Comparison of ENCODE assay signal across 1 cellular context in genomic region chr19:18396471-18397241, GRCh38.
TF ChIP-seq lines count a peak whose summit lies in the region.

No MANE protein-coding gene starts in this region.

TF ChIP-seq in HepG2, 621 proteins besides CTCF, POLR2A, EP300 and RAD21 (continued from another document and continues in another):
- TF ChIP-seq ZNF281 (CRISPR knock-in tag; IDR thresholded peaks at IDR 0.05; ENCODE audit: borderline replicate concordance) (no peak), CBX1 (IDR thresholded peaks at IDR 0.05; ENCODE audit: low read depth) (no peak), MTA3 (CRISPR knock-in tag; IDR thresholded peaks at IDR 0.05) (no peak), POGZ (CRISPR knock-in tag; IDR thresholded peaks at IDR 0.05) (no peak), ZNF510 (CRISPR knock-in tag; IDR thresholded peaks at IDR 0.05; ENCODE audit: low read depth) (no peak), RARG (CRISPR knock-in tag; IDR thresholded peaks at IDR 0.05; ENCODE audit: low read depth) (no peak), CREM (IDR thresholded peaks at IDR 0.05) (no peak), CREM (CRISPR knock-in tag; IDR thresholded peaks at IDR 0.05) (no peak), GABPA (IDR thresholded peaks at IDR 0.05; ENCODE audit: low read depth, low read length) (no peak), GABPA (CRISPR knock-in tag; IDR thresholded peaks at IDR 0.05; ENCODE audit: low read depth) (no peak), HOXA7 (CRISPR knock-in tag; IDR thresholded peaks at IDR 0.05) (no peak), ATM (IDR thresholded peaks at IDR 0.05; ENCODE audit: borderline replicate concordance) (no peak), NAIF1 (CRISPR knock-in tag; IDR thresholded peaks at IDR 0.05; ENCODE audit: borderline replicate concordance) (no peak; the same call in 1 of the 2 replicates), ZFAT (CRISPR knock-in tag; conservative IDR thresholded peaks at IDR 0.05) (no peak), ELF1 (CRISPR knock-in tag; IDR thresholded peaks at IDR 0.05) (no peak), RARA (CRISPR knock-in tag; IDR thresholded peaks at IDR 0.05) (peak; percentile 90), SOX13 (IDR thresholded peaks at IDR 0.05) (no peak), SOX13 (CRISPR knock-in tag; conservative IDR thresholded peaks at IDR 0.05 in 1 of 2, IDR thresholded peaks at IDR 0.05 in 1 of 2) (peak in 1 of 2 experiments; percentile 21; a peak in 1 of 4 replicates), NKX3-1 (CRISPR knock-in tag; IDR thresholded peaks at IDR 0.05) (no peak), ARHGAP35 (CRISPR knock-in tag; IDR thresholded peaks at IDR 0.05; ENCODE audit: borderline replicate concordance) (0 out of 2 replicates have a peak, but pooled peaks have one; percentile 38), ZNF780A (CRISPR knock-in tag; IDR thresholded peaks at IDR 0.05) (no peak), FLYWCH1 (CRISPR knock-in tag; IDR thresholded peaks at IDR 0.05) (0 out of 2 replicates have a peak, but pooled peaks have one; percentile 45), HOXA5 (CRISPR knock-in tag; IDR thresholded peaks at IDR 0.05) (no peak), MLLT10 (CRISPR knock-in tag; IDR thresholded peaks at IDR 0.05) (no peak), FOXK1 (CRISPR knock-in tag; IDR thresholded peaks at IDR 0.05; ENCODE audit: borderline replicate concordance, low read depth) (no peak), ZNF761 (CRISPR knock-in tag; conservative IDR thresholded peaks at IDR 0.05) (no peak), MIER2 (CRISPR knock-in tag; IDR thresholded peaks at IDR 0.05) (no peak), ZNF737 (CRISPR knock-in tag; IDR thresholded peaks at IDR 0.05; ENCODE audit: borderline replicate concordance) (no peak), ZNF773 (CRISPR knock-in tag; IDR thresholded peaks at IDR 0.05; ENCODE audit: borderline replicate concordance) (peak; percentile 13; the same call in 1 of the 2 replicates), TGIF2 (CRISPR knock-in tag; IDR thresholded peaks at IDR 0.05) (no peak), ZNF225 (CRISPR knock-in tag; IDR thresholded peaks at IDR 0.05) (no peak)
- TF ChIP-seq, protein P1, sequence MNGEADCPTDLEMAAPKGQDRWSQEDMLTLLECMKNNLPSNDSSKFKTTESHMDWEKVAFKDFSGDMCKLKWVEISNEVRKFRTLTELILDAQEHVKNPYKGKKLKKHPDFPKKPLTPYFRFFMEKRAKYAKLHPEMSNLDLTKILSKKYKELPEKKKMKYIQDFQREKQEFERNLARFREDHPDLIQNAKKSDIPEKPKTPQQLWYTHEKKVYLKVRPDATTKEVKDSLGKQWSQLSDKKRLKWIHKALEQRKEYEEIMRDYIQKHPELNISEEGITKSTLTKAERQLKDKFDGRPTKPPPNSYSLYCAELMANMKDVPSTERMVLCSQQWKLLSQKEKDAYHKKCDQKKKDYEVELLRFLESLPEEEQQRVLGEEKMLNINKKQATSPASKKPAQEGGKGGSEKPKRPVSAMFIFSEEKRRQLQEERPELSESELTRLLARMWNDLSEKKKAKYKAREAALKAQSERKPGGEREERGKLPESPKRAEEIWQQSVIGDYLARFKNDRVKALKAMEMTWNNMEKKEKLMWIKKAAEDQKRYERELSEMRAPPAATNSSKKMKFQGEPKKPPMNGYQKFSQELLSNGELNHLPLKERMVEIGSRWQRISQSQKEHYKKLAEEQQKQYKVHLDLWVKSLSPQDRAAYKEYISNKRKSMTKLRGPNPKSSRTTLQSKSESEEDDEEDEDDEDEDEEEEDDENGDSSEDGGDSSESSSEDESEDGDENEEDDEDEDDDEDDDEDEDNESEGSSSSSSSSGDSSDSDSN (CRISPR knock-in tag; IDR thresholded peaks at IDR 0.05): peak; percentile 54
- TF ChIP-seq, protein P2, sequence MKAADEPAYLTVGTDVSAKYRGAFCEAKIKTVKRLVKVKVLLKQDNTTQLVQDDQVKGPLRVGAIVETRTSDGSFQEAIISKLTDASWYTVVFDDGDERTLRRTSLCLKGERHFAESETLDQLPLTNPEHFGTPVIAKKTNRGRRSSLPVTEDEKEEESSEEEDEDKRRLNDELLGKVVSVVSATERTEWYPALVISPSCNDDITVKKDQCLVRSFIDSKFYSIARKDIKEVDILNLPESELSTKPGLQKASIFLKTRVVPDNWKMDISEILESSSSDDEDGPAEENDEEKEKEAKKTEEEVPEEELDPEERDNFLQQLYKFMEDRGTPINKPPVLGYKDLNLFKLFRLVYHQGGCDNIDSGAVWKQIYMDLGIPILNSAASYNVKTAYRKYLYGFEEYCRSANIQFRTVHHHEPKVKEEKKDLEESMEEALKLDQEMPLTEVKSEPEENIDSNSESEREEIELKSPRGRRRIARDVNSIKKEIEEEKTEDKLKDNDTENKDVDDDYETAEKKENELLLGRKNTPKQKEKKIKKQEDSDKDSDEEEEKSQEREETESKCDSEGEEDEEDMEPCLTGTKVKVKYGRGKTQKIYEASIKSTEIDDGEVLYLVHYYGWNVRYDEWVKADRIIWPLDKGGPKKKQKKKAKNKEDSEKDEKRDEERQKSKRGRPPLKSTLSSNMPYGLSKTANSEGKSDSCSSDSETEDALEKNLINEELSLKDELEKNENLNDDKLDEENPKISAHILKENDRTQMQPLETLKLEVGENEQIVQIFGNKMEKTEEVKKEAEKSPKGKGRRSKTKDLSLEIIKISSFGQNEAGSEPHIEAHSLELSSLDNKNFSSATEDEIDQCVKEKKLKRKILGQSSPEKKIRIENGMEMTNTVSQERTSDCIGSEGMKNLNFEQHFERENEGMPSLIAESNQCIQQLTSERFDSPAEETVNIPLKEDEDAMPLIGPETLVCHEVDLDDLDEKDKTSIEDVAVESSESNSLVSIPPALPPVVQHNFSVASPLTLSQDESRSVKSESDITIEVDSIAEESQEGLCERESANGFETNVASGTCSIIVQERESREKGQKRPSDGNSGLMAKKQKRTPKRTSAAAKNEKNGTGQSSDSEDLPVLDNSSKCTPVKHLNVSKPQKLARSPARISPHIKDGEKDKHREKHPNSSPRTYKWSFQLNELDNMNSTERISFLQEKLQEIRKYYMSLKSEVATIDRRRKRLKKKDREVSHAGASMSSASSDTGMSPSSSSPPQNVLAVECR (CRISPR knock-in tag; IDR thresholded peaks at IDR 0.05; ENCODE audit: borderline replicate concordance): no peak
- TF ChIP-seq, protein P3, sequence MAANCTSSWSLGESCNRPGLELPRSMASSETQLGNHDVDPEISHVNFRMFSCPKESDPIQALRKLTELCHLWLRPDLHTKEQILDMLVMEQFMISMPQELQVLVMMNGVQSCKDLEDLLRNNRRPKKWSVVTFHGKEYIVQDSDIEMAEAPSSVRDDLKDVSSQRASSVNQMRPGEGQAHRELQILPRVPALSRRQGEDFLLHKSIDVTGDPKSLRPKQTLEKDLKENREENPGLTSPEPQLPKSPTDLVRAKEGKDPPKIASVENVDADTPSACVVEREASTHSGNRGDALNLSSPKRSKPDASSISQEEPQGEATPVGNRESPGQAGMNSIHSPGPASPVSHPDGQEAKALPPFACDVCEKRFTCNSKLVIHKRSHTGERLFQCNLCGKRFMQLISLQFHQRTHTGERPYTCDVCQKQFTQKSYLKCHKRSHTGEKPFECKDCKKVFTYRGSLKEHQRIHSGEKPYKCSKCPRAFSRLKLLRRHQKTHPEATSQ (CRISPR knock-in tag; IDR thresholded peaks at IDR 0.05; ENCODE audit: borderline replicate concordance): no peak
- TF ChIP-seq, protein P4, sequence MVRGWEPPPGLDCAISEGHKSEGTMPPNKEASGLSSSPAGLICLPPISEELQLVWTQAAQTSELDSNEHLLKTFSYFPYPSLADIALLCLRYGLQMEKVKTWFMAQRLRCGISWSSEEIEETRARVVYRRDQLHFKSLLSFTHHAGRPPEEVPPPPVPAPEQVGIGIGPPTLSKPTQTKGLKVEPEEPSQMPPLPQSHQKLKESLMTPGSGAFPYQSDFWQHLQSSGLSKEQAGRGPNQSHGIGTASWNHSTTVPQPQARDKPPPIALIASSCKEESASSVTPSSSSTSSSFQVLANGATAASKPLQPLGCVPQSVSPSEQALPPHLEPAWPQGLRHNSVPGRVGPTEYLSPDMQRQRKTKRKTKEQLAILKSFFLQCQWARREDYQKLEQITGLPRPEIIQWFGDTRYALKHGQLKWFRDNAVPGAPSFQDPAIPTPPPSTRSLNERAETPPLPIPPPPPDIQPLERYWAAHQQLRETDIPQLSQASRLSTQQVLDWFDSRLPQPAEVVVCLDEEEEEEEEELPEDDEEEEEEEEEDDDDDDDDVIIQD (CRISPR knock-in tag; IDR thresholded peaks at IDR 0.05; ENCODE audit: low read depth): no peak
- TF ChIP-seq, protein P5, sequence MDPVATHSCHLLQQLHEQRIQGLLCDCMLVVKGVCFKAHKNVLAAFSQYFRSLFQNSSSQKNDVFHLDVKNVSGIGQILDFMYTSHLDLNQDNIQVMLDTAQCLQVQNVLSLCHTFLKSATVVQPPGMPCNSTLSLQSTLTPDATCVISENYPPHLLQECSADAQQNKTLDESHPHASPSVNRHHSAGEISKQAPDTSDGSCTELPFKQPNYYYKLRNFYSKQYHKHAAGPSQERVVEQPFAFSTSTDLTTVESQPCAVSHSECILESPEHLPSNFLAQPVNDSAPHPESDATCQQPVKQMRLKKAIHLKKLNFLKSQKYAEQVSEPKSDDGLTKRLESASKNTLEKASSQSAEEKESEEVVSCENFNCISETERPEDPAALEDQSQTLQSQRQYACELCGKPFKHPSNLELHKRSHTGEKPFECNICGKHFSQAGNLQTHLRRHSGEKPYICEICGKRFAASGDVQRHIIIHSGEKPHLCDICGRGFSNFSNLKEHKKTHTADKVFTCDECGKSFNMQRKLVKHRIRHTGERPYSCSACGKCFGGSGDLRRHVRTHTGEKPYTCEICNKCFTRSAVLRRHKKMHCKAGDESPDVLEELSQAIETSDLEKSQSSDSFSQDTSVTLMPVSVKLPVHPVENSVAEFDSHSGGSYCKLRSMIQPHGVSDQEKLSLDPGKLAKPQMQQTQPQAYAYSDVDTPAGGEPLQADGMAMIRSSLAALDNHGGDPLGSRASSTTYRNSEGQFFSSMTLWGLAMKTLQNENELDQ (CRISPR knock-in tag; IDR thresholded peaks at IDR 0.05; ENCODE audit: borderline replicate concordance): no peak
- TF ChIP-seq, protein P6, sequence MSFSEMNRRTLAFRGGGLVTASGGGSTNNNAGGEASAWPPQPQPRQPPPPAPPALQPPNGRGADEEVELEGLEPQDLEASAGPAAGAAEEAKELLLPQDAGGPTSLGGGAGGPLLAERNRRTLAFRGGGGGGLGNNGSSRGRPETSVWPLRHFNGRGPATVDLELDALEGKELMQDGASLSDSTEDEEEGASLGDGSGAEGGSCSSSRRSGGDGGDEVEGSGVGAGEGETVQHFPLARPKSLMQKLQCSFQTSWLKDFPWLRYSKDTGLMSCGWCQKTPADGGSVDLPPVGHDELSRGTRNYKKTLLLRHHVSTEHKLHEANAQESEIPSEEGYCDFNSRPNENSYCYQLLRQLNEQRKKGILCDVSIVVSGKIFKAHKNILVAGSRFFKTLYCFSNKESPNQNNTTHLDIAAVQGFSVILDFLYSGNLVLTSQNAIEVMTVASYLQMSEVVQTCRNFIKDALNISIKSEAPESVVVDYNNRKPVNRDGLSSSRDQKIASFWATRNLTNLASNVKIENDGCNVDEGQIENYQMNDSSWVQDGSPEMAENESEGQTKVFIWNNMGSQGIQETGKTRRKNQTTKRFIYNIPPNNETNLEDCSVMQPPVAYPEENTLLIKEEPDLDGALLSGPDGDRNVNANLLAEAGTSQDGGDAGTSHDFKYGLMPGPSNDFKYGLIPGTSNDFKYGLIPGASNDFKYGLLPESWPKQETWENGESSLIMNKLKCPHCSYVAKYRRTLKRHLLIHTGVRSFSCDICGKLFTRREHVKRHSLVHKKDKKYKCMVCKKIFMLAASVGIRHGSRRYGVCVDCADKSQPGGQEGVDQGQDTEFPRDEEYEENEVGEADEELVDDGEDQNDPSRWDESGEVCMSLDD (CRISPR knock-in tag; IDR thresholded peaks at IDR 0.05; ENCODE audit: borderline replicate concordance): no peak
